ENCODE assay signal across 18 cellular contexts in genomic region chr10:16016688-16017087, GRCh38.
"Had no signal": no experiment of that assay in that cellular context is flagged by ENCODE, and none has a peak within 500 bp of the region (broad histone marks: within the 10 kb centered on the region; RNA-seq: fewer than 3 reads in every experiment).

No MANE protein-coding gene starts in this region.

- H3K4me1 ChIP-seq: foreskin keratinocyte, heart left ventricle, parathyroid adenoma, prostate gland, right lobe of liver, testis, tibial nerve had no signal

- H3K27me3 ChIP-seq: foreskin keratinocyte, right lobe of liver, testis, tibial nerve had no signal

- ATAC-seq: effector memory CD8-positive, alpha-beta T cell; foreskin keratinocyte; heart left ventricle; left colon; left ventricle myocardium superior; right lobe of liver; stimulated activated memory B cell treated with anti-CD40 and anti-IgM and Interleukin-4, amounts not matched to agents 10 μg/mL and 1 μg/mL and 100 μg/mL, for 72 hours had no signal

- H3K9me3 ChIP-seq: prostate gland, right lobe of liver, testis had no signal

- H3K9ac ChIP-seq: parathyroid adenoma had no signal

- H3K4me3 ChIP-seq: heart left ventricle, lung, prostate gland, right lobe of liver, testis, tibial nerve had no signal

- H3K79me2 ChIP-seq: parathyroid adenoma had no signal

- H3K36me3 ChIP-seq: heart left ventricle, prostate gland, right lobe of liver, tibial nerve had no signal

- H3K27ac ChIP-seq: foreskin keratinocyte, heart left ventricle, parathyroid adenoma, prostate gland, right lobe of liver, testis, tibial nerve had no signal

- DNase-seq: cortex of kidney; effector memory CD8-positive, alpha-beta T cell; foreskin keratinocyte; heart left ventricle; hippocampal formation; left colon; left ventricle myocardium superior; mesendoderm; naive B cell; retina; right lobe of liver; stimulated activated CD4-positive, alpha-beta T cell treated with anti-CD3 and anti-CD28 coated beads, Interleukin-4, amount 100 ng/mL, for 1 hour; testis had no signal

- H2AFZ ChIP-seq: parathyroid adenoma had no signal
